1 cellular context compared by ENCODE assay signal in genomic region chr15:41980654-41981323, GRCh38.
TF ChIP-seq lines count a peak whose summit lies in the region.

No MANE protein-coding gene starts in this region.

TF ChIP-seq in GM23338, 12 proteins besides CTCF, POLR2A, EP300 and RAD21 (continued from another document):
- TF ChIP-seq ETS1 (IDR thresholded peaks at IDR 0.05) = no peak
- no peak for TF ChIP-seq EZH2 (IDR thresholded peaks at IDR 0.05; ENCODE audit: low read depth, unreplicated experiment)
- TF ChIP-seq POLR2AphosphoS5 (IDR thresholded peaks at IDR 0.05; ENCODE audit: low read depth) = no peak
- no peak for TF ChIP-seq REST (IDR thresholded peaks at IDR 0.05; ENCODE audit: unreplicated experiment)
- TF ChIP-seq STAT1 (IDR thresholded peaks at IDR 0.05; ENCODE audit: unreplicated experiment) = no peak
- TF ChIP-seq CREB1 (CRISPR knock-in tag; IDR thresholded peaks at IDR 0.05; ENCODE audit: low read depth) = no peak
